19 cellular contexts compared by ENCODE assay signal in the genomic region with DNA sequence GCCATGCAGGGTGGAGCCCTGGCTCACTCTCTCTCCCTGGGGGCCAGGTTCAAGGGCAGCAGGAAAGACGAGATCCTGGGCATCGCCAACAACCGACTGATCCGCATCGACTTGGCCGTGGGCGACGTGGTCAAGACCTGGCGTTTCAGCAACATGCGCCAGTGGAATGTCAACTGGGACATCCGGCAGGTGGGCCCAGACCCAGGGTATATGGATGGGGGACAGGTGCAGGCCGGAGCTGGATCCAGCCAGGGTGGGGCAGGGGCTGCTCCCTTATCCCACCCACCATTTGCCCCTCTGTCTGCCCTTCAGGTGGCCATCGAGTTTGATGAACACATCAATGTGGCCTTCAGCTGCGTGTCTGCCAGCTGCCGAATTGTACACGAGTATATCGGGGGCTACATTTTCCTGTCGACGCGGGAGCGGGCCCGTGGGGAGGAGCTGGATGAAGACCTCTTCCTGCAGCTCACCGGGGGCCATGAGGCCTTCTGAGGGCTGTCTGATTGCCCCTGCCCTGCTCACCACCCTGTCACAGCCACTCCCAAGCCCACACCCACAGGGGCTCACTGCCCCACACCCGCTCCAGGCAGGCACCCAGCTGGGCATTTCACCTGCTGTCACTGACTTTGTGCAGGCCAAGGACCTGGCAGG. TPM values are rescaled to one million over a fixed set of nuclear protein-coding genes. Genes with fewer than 3 reads are reported as not detected.
DNase-seq lines count a peak whose midpoint lies in the region; ATAC-seq and TF ChIP-seq lines count a peak whose summit lies in the region.
"Had no signal": no experiment of that assay in that cellular context is flagged by ENCODE, and none has a peak within 500 bp of the region (broad histone marks: within the 10 kb centered on the region; RNA-seq: fewer than 3 reads in every experiment).

No MANE protein-coding gene starts in this region.

- no peaks in the 10 kb centered on the region for H3K9me3 ChIP-seq in RWPE2 (ENCODE audit: severe bottlenecking)
- no peaks in the 10 kb centered on the region for H3K9me3 ChIP-seq in mesenchymal stem cell (ENCODE audit: control insufficient read depth, low read length)
- H3K9me3 ChIP-seq in Peyer's patch = no peaks in the 10 kb centered on the region
- H3K9me3 ChIP-seq: gastroesophageal sphincter, lower lobe of right lung had no signal

- H3K27ac ChIP-seq in RWPE2 (ENCODE audit: poor library complexity, severe bottlenecking) = peak overlapping the region; percentile 38
- no peak overlapping the region for H3K27ac ChIP-seq in mesenchymal stem cell (ENCODE audit: low read length, poor library complexity, severe bottlenecking)
- H3K27ac ChIP-seq in Peyer's patch = no peak overlapping the region
- H3K27ac ChIP-seq: coronary artery, gastroesophageal sphincter, lower lobe of right lung had no signal

- no peak overlapping the region for H2BK12ac ChIP-seq in mesenchymal stem cell (ENCODE audit: low read length in 2 of 2)

- peaks cover 20% of the 10 kb centered on the region in 2 donors for H3K4me1 Mint-ChIP-seq in natural killer cell treated with Interleukin-12 subunit alpha and Interleukin-12 subunit beta and Interleukin-15 and Interleukin-18, amount 100 ng/mL, for 72 hours (ENCODE audit: low read depth in 2 of 2)
- H3K4me1 Mint-ChIP-seq in natural killer cell = peaks cover 21 to 44% of the 10 kb centered on the region in 2 donors

- ATAC-seq in natural killer cell treated with Interleukin-12 subunit alpha and Interleukin-12 subunit beta and Interleukin-15 and Interleukin-18, amount 100 ng/mL, for 72 hours = no peak
- no peak for ATAC-seq in natural killer cell
- no peak for ATAC-seq in RWPE2 (ENCODE audit: low read depth)
- no peak for ATAC-seq in GM18502 (IDR thresholded peaks at IDR 0.05; ENCODE audit: poor library complexity, unreplicated experiment)
- no peak for ATAC-seq in GM18868 (IDR thresholded peaks at IDR 0.05; ENCODE audit: unreplicated experiment)
- ATAC-seq: gastroesophageal sphincter, lower lobe of right lung had no signal

- H3K27me3 ChIP-seq in RWPE2 (ENCODE audit: insufficient read depth, poor library complexity, severe bottlenecking) = no peaks in the 10 kb centered on the region
- H3K27me3 ChIP-seq in mesenchymal stem cell (ENCODE audit: control insufficient read depth in 1 of 2, insufficient read depth in 1 of 2, low read length in 2 of 2) = no peaks in the 10 kb centered on the region
- no peaks in the 10 kb centered on the region for H3K27me3 ChIP-seq in Peyer's patch
- H3K27me3 ChIP-seq: gastroesophageal sphincter had no signal

- peak overlapping the region; percentile 38 for H2AK5ac ChIP-seq in mesenchymal stem cell (ENCODE audit: low read length, severe bottlenecking)

- no peak overlapping the region for H2BK5ac ChIP-seq in mesenchymal stem cell (ENCODE audit: low read depth, low read length, poor library complexity, severe bottlenecking)

- peak overlapping the region; percentile 22 for H4K91ac ChIP-seq in mesenchymal stem cell (ENCODE audit: low read length)

- H3K27me3 Mint-ChIP-seq in natural killer cell treated with Interleukin-12 subunit alpha and Interleukin-12 subunit beta and Interleukin-15 and Interleukin-18, amount 100 ng/mL, for 72 hours = no peaks in the 10 kb centered on the region
- no peaks in the 10 kb centered on the region for H3K27me3 Mint-ChIP-seq in natural killer cell (ENCODE audit: low read depth in 2 of 2)
- H3K27me3 Mint-ChIP-seq: activated CD4-positive, alpha-beta memory T cell treated with anti-CD3 and anti-CD28 coated beads for 36 hours had no signal

- TF ChIP-seq CTCF in natural killer cell (IDR thresholded peaks at IDR 0.05) (no peak), RWPE2 (IDR thresholded peaks at IDR 0.05; ENCODE audit: poor library complexity, severe bottlenecking) (no peak), Peyer's patch (IDR thresholded peaks at IDR 0.05) (no peak)

- no peaks in the 10 kb centered on the region for H3K9me3 Mint-ChIP-seq in natural killer cell treated with Interleukin-12 subunit alpha and Interleukin-12 subunit beta and Interleukin-15 and Interleukin-18, amount 100 ng/mL, for 72 hours
- no peaks in the 10 kb centered on the region for H3K9me3 Mint-ChIP-seq in natural killer cell
- H3K9me3 Mint-ChIP-seq: activated CD4-positive, alpha-beta memory T cell treated with anti-CD3 and anti-CD28 coated beads for 36 hours; activated T-helper 2 cell treated with anti-CD3 and anti-CD28 coated beads, Interferon-gamma antibody, Interleukin-2, Interleukin-4, amounts not matched to agents 10 μg/mL and 5 μg/mL and 100 μg/mL, durations not matched to agents 14 hours and 24 hours and 36 hours; nephron progenitor cell had no signal

- H2BK120ac ChIP-seq in mesenchymal stem cell (ENCODE audit: low read depth, low read length) = no peak overlapping the region

- no peak overlapping the region for H3K4ac ChIP-seq in mesenchymal stem cell (ENCODE audit: low read depth in 1 of 2, low read length in 2 of 2)

- no peaks in the 10 kb centered on the region for H3K36me3 Mint-ChIP-seq in natural killer cell treated with Interleukin-12 subunit alpha and Interleukin-12 subunit beta and Interleukin-15 and Interleukin-18, amount 100 ng/mL, for 72 hours
- no peaks in the 10 kb centered on the region for H3K36me3 Mint-ChIP-seq in natural killer cell

- intact Hi-C loops in natural killer cell (cut with micrococcal nuclease) = no loop called here

- H2BK15ac ChIP-seq in mesenchymal stem cell (ENCODE audit: low read depth, poor library complexity, severe bottlenecking) = no peak overlapping the region

- no peak overlapping the region for H3K27ac Mint-ChIP-seq in natural killer cell treated with Interleukin-12 subunit alpha and Interleukin-12 subunit beta and Interleukin-15 and Interleukin-18, amount 100 ng/mL, for 72 hours
- H3K27ac Mint-ChIP-seq in natural killer cell = no peak overlapping the region
- H3K27ac Mint-ChIP-seq: activated T-helper 2 cell treated with anti-CD3 and anti-CD28 coated beads, Interferon-gamma antibody, Interleukin-2, Interleukin-4, amounts not matched to agents 10 μg/mL and 5 μg/mL and 100 μg/mL, durations not matched to agents 14 hours and 24 hours and 36 hours had no signal

- H3K4me3 Mint-ChIP-seq in natural killer cell treated with Interleukin-12 subunit alpha and Interleukin-12 subunit beta and Interleukin-15 and Interleukin-18, amount 100 ng/mL, for 72 hours = no peak overlapping the region
- H3K4me3 Mint-ChIP-seq in natural killer cell = no peak overlapping the region

- WGBS in mesenchymal stem cell = 97% methylated on average over 24 of the region's 24 CpGs

- peaks cover 20% of the 10 kb centered on the region for H3K79me1 ChIP-seq in mesenchymal stem cell (replicated peaks; ENCODE audit: low read length, poor library complexity, severe bottlenecking)

- H4K8ac ChIP-seq in mesenchymal stem cell (ENCODE audit: low read length) = no peak overlapping the region

- no peak overlapping the region for H3K23ac ChIP-seq in mesenchymal stem cell (ENCODE audit: low read length in 2 of 2)

- H3K4me1 ChIP-seq in RWPE2 (ENCODE audit: insufficient read depth, poor library complexity, severe bottlenecking) (peaks cover 8% of the 10 kb centered on the region), mesenchymal stem cell (ENCODE audit: control insufficient read depth, insufficient read depth, low read depth, low read length) (peaks cover 43% of the 10 kb centered on the region), Peyer's patch (peaks cover 0 to 25% (median 8%) of the 10 kb centered on the region in 4 donors)

- no peak overlapping the region for H3K14ac ChIP-seq in mesenchymal stem cell (ENCODE audit: low read length in 2 of 2)

- no peak overlapping the region for H3K18ac ChIP-seq in mesenchymal stem cell (ENCODE audit: low read depth in 1 of 2, low read length in 2 of 2)

- no peak overlapping the region for H3K4me3 ChIP-seq in RWPE2 (ENCODE audit: severe bottlenecking)
- H3K4me3 ChIP-seq in mesenchymal stem cell (ENCODE audit: insufficient read depth in 1 of 2, low read depth in 1 of 2, low read length in 2 of 2) = peak overlapping the region in 1 of 2 experiments; percentile 5
- no peak overlapping the region for H3K4me3 ChIP-seq in Peyer's patch
- H3K4me3 ChIP-seq: coronary artery, gastroesophageal sphincter, lower lobe of right lung had no signal

- no peak for TF ChIP-seq POLR2A in Peyer's patch (IDR thresholded peaks at IDR 0.05)

- H3K4me2 ChIP-seq in mesenchymal stem cell (ENCODE audit: low read length, poor library complexity, severe bottlenecking) = no peak overlapping the region

- no peak overlapping the region for H3K9ac ChIP-seq in mesenchymal stem cell (ENCODE audit: low read length)

- H3K36me3 ChIP-seq in RWPE2 (ENCODE audit: low read depth) (no peaks in the 10 kb centered on the region), mesenchymal stem cell (ENCODE audit: control insufficient read depth in 1 of 2, insufficient read depth in 2 of 2, low read depth in 1 of 2, low read length in 2 of 2) (peaks cover 23 to 41% of the 10 kb centered on the region in 2 experiments), Peyer's patch (peaks cover 0 to 38% (median 0%) of the 10 kb centered on the region in 3 donors)

- peak; percentile 60 for DNase-seq in natural killer cell treated with Interleukin-12 subunit alpha and Interleukin-12 subunit beta and Interleukin-15 and Interleukin-18, amount 100 ng/mL, for 72 hours (ENCODE audit: low spot score)
- DNase-seq in natural killer cell (no peak), RWPE2 (ENCODE audit: low spot score) (no peak), mesenchymal stem cell (no peak), HK-2 (ENCODE audit: unreplicated experiment) (no peak), Peyer's patch (no peak)
- DNase-seq: activated CD4-positive, alpha-beta memory T cell treated with anti-CD3 and anti-CD28 coated beads for 36 hours; anterior cingulate cortex; lower lobe of right lung; NCI-H2107; NCI-H748 treated with DMSO at 0.1 percent for 48 hours; nephron progenitor cell; stimulated activated CD4-positive, alpha-beta T cell treated with anti-CD3 and anti-CD28 coated beads, Interleukin-1b, Interleukin-23, amount 100 ng/mL, for 48 hours; substantia nigra had no signal

- no peak overlapping the region for H2AFZ ChIP-seq in mesenchymal stem cell (ENCODE audit: low read depth, low read length)

RNA-seq across cellular contexts. Expression of gene TRPT1, which starts 2.9 kb away (rescaled TPM):
- 10 to 100 TPM; 30.5 to 35.7 TPM for total RNA-seq in natural killer cell treated with Interleukin-12 subunit alpha and Interleukin-12 subunit beta and Interleukin-15 and Interleukin-18, amount 100 ng/mL, for 72 hours
- total RNA-seq in natural killer cell (10 to 100 TPM; 22.7 to 30.8 (median 28.5) TPM), Peyer's patch (10 to 100 TPM; 82.5 to 90.2 (median 87.4) TPM)
- 59.3 TPM for polyA plus RNA-seq in mesenchymal stem cell (2013, experiment 1 of 2)
- polyA plus RNA-seq in mesenchymal stem cell (2013, experiment 2 of 2) = 55.7 TPM

RNA-seq across cellular contexts. Expression of gene NUDT22, which starts 2.9 kb away (rescaled TPM):
- total RNA-seq in natural killer cell treated with Interleukin-12 subunit alpha and Interleukin-12 subunit beta and Interleukin-15 and Interleukin-18, amount 100 ng/mL, for 72 hours = 100 to 1,000 TPM in 1 of 2 donors, 10 to 100 TPM in 1; 83.6 to 120 TPM
- total RNA-seq in natural killer cell (10 to 100 TPM; 59.1 to 79.1 (median 74.8) TPM), Peyer's patch (100 to 1,000 TPM; 145 to 190 (median 156) TPM)
- polyA plus RNA-seq in mesenchymal stem cell (2013, experiment 1 of 2) = 81.2 TPM
- 80.4 TPM for polyA plus RNA-seq in mesenchymal stem cell (2013, experiment 2 of 2)

RNA-seq across cellular contexts. Expression of gene DNAJC4, which starts 7.2 kb away (rescaled TPM):
- 10 to 100 TPM; 31.2 to 33.0 TPM for total RNA-seq in natural killer cell treated with Interleukin-12 subunit alpha and Interleukin-12 subunit beta and Interleukin-15 and Interleukin-18, amount 100 ng/mL, for 72 hours
- 10 to 100 TPM; 45.0 to 47.0 (median 46.6) TPM for total RNA-seq in natural killer cell
- polyA plus RNA-seq in mesenchymal stem cell (2013, experiment 1 of 2) = 38.5 TPM
- polyA plus RNA-seq in mesenchymal stem cell (2013, experiment 2 of 2) = 36.7 TPM
- total RNA-seq in Peyer's patch = 10 to 100 TPM; 42.9 to 95.0 (median 80.3) TPM

RNA-seq across cellular contexts. Expression of gene VEGFB, which starts 11.3 kb away (rescaled TPM):
- total RNA-seq in natural killer cell treated with Interleukin-12 subunit alpha and Interleukin-12 subunit beta and Interleukin-15 and Interleukin-18, amount 100 ng/mL, for 72 hours = 10 to 100 TPM; 38.7 to 42.3 TPM
- total RNA-seq in natural killer cell (10 to 100 TPM; 30.7 to 38.7 (median 37.3) TPM), Peyer's patch (10 to 100 TPM; 21.7 to 66.8 (median 42.5) TPM)
- polyA plus RNA-seq in mesenchymal stem cell (2013, experiment 1 of 2) = 139 TPM
- 137 TPM for polyA plus RNA-seq in mesenchymal stem cell (2013, experiment 2 of 2)

RNA-seq across cellular contexts. Expression of gene FERMT3, which starts 16.6 kb away (rescaled TPM):
- total RNA-seq in natural killer cell treated with Interleukin-12 subunit alpha and Interleukin-12 subunit beta and Interleukin-15 and Interleukin-18, amount 100 ng/mL, for 72 hours = 100 to 1,000 TPM; 249 to 276 TPM
- total RNA-seq in natural killer cell (100 to 1,000 TPM; 194 to 202 (median 196) TPM), Peyer's patch (10 to 100 TPM; 15.1 to 94.1 (median 23.2) TPM)
- polyA plus RNA-seq in mesenchymal stem cell (2013, experiment 1 of 2) = 0.79 TPM
- polyA plus RNA-seq in mesenchymal stem cell (2013, experiment 2 of 2) = 0.73 TPM
